Comparison of ENCODE assay signal across 9 cellular contexts in the genomic region with DNA sequence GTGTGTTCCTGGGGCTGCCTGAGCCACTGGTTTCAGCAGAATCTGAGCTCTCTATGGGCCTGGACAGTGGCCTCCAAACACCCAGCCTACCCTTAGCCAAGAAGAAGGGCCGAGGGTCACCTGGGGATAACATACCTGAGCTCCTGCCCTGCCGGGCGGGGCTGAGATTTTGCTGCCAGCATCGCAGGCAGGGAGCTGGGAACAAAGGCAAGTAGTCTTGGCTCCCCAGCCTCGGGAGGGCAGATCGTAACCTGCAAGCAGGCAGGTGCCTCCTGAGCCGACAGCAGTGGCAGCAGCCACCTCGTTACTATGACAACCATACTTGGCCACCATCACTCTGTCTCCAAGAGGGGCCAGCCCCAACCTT. TPM values are rescaled to one million over a fixed set of nuclear protein-coding genes. Genes with fewer than 3 reads are reported as not detected.
A peak's percentile ranks its signal among the peaks of the same experiment; 100 is the strongest.
DNase-seq lines count a peak whose midpoint lies in the region; ATAC-seq, FAIRE-seq and TF ChIP-seq lines count a peak whose summit lies in the region.
"Had no signal": no experiment of that assay in that cellular context is flagged by ENCODE, and none has a peak within 500 bp of the region (broad histone marks: within the 10 kb centered on the region; RNA-seq: fewer than 3 reads in every experiment).

No MANE protein-coding gene starts in this region.

- no peak for FAIRE-seq in kidney (lab: Jason Lieb, UNC)

- H3K4me1 ChIP-seq in RWPE2 (ENCODE audit: insufficient read depth, poor library complexity, severe bottlenecking) (peaks cover 55% of the 10 kb centered on the region), kidney (ENCODE audit: control insufficient read depth in 1 of 2, insufficient read depth in 1 of 2, low read depth in 1 of 2, low read length in 2 of 2) (peaks cover 59 to 70% of the 10 kb centered on the region in 2 donors), tibial artery (peaks cover 0 to 67% (median 48%) of the 10 kb centered on the region in 4 donors)

- H3K4me3 Mint-ChIP-seq in activated CD4-positive, alpha-beta T cell treated with anti-CD3 and anti-CD28 coated beads for 36 hours = no peak overlapping the region
- H3K4me3 Mint-ChIP-seq in activated CD4-positive, alpha-beta T cell treated with anti-CD3 and anti-CD28 coated beads, Interleukin-2, amount 10 ng/mL, durations not matched to agents 7 days and 5 days = no peak overlapping the region
- H3K4me3 Mint-ChIP-seq in T-cell = no peak overlapping the region

- H3K4me1 Mint-ChIP-seq in activated CD4-positive, alpha-beta T cell treated with anti-CD3 and anti-CD28 coated beads for 36 hours = peaks cover 28% of the 10 kb centered on the region
- H3K4me1 Mint-ChIP-seq in activated CD4-positive, alpha-beta T cell treated with anti-CD3 and anti-CD28 coated beads, Interleukin-2, amount 10 ng/mL, durations not matched to agents 7 days and 5 days = peaks cover 37% of the 10 kb centered on the region
- peaks cover 6 to 34% (median 20%) of the 10 kb centered on the region in 3 donors for H3K4me1 Mint-ChIP-seq in T-cell

- H3K27me3 Mint-ChIP-seq in activated CD4-positive, alpha-beta T cell treated with anti-CD3 and anti-CD28 coated beads for 36 hours = no peaks in the 10 kb centered on the region
- H3K27me3 Mint-ChIP-seq in activated CD4-positive, alpha-beta T cell treated with anti-CD3 and anti-CD28 coated beads, Interleukin-2, amount 10 ng/mL, durations not matched to agents 7 days and 5 days = no peaks in the 10 kb centered on the region
- H3K27me3 Mint-ChIP-seq in T-cell = no peaks in the 10 kb centered on the region
- H3K27me3 Mint-ChIP-seq: CD4-positive, alpha-beta memory T cell had no signal

- H3K27me3 ChIP-seq in RWPE2 (ENCODE audit: insufficient read depth, poor library complexity, severe bottlenecking) (no peaks in the 10 kb centered on the region), tibial artery (no peaks in the 10 kb centered on the region)

- H3K27ac Mint-ChIP-seq in activated CD4-positive, alpha-beta T cell treated with anti-CD3 and anti-CD28 coated beads for 36 hours = peak overlapping the region; percentile 98
- H3K27ac Mint-ChIP-seq in activated CD4-positive, alpha-beta T cell treated with anti-CD3 and anti-CD28 coated beads, Interleukin-2, amount 10 ng/mL, durations not matched to agents 7 days and 5 days = no peak overlapping the region
- H3K27ac Mint-ChIP-seq in T-cell = no peak overlapping the region

- CTCF ChIA-PET in activated CD4-positive, alpha-beta T cell treated with anti-CD3 and anti-CD28 coated beads for 36 hours (lab: Charles Lee) = interaction anchor here (0.9 kb wide), 1 partner anchor 17 kb away, joined by 3 read pairs; no protein-coding TSS in a partner anchor
- CTCF ChIA-PET in activated CD4-positive, alpha-beta T cell treated with anti-CD3 and anti-CD28 coated beads, Interleukin-2, amount 10 ng/mL, durations not matched to agents 7 days and 5 days (lab: Charles Lee) = interaction anchor here (0.6 to 2.4 kb wide), 7 partner anchors 16 to 560 kb away, joined by 3 to 6 read pairs (median 3); no protein-coding TSS in a partner anchor
- CTCF ChIA-PET in T-cell (lab: Charles Lee) = no interaction called here

- no peaks in the 10 kb centered on the region for H3K36me3 Mint-ChIP-seq in activated CD4-positive, alpha-beta T cell treated with anti-CD3 and anti-CD28 coated beads for 36 hours (ENCODE audit: low read depth)
- H3K36me3 Mint-ChIP-seq in activated CD4-positive, alpha-beta T cell treated with anti-CD3 and anti-CD28 coated beads, Interleukin-2, amount 10 ng/mL, durations not matched to agents 7 days and 5 days (ENCODE audit: low read depth) = no peaks in the 10 kb centered on the region
- no peaks in the 10 kb centered on the region for H3K36me3 Mint-ChIP-seq in T-cell
- H3K36me3 Mint-ChIP-seq: CD4-positive, alpha-beta memory T cell had no signal

- H3K36me3 ChIP-seq in RWPE2 (ENCODE audit: low read depth) (no peaks in the 10 kb centered on the region), kidney (ENCODE audit: control insufficient read depth in 1 of 2, insufficient read depth in 2 of 2, low read length in 2 of 2) (no peaks in the 10 kb centered on the region), tibial artery (no peaks in the 10 kb centered on the region)

- H3K9me3 Mint-ChIP-seq in activated CD4-positive, alpha-beta T cell treated with anti-CD3 and anti-CD28 coated beads for 36 hours (ENCODE audit: low read depth) = no peaks in the 10 kb centered on the region
- H3K9me3 Mint-ChIP-seq in activated CD4-positive, alpha-beta T cell treated with anti-CD3 and anti-CD28 coated beads, Interleukin-2, amount 10 ng/mL, durations not matched to agents 7 days and 5 days = no peaks in the 10 kb centered on the region
- H3K9me3 Mint-ChIP-seq in T-cell = no peaks in the 10 kb centered on the region
- H3K9me3 Mint-ChIP-seq: CD4-positive, alpha-beta memory T cell had no signal

- intact Hi-C loops in activated CD4-positive, alpha-beta T cell treated with anti-CD3 and anti-CD28 coated beads for 36 hours (cut with DNase I, micrococcal nuclease) = loop anchor here (1.0 to 2.0 kb wide), 7 partner anchors 25 to 463 kb away; a partner anchor contains a TSS
- intact Hi-C loops in kidney (cut with DNase I) = loop anchor here (10.0 kb wide), 1 partner anchor 99 kb away; no protein-coding TSS in a partner anchor
- intact Hi-C loops in tibial artery (cut with DNase I; ENCODE audit: low total_unique reads) = no loop called here

- H3K4me3 ChIP-seq in RWPE2 (ENCODE audit: severe bottlenecking) (no peak overlapping the region), kidney (ENCODE audit: low read length in 2 of 2) (no peak overlapping the region), tibial artery (no peak overlapping the region)

- no peak for TF ChIP-seq CTCF in RWPE2 (IDR thresholded peaks at IDR 0.05; ENCODE audit: poor library complexity, severe bottlenecking)
- TF ChIP-seq CTCF in kidney (IDR thresholded peaks at IDR 0.05; ENCODE audit: borderline replicate concordance, extremely low read depth, insufficient read depth) = no peak
- TF ChIP-seq CTCF in tibial artery (IDR thresholded peaks at IDR 0.05) = no peak

- H3K9ac ChIP-seq in kidney (ENCODE audit: low read length in 2 of 2) = peak overlapping the region in 1 of 2 donors; percentile 74

- no peak for ATAC-seq in activated CD4-positive, alpha-beta T cell treated with anti-CD3 and anti-CD28 coated beads for 36 hours
- ATAC-seq in RWPE2 (ENCODE audit: low read depth) (peak; percentile 4; the same call in 2 of the 3 replicates), HG03097 (IDR thresholded peaks at IDR 0.05; ENCODE audit: low FRiP score, unreplicated experiment) (no peak), T-cell (replicated peaks in 1 of 4) (no peak)

- H3K27ac ChIP-seq in RWPE2 (ENCODE audit: poor library complexity, severe bottlenecking) (peak overlapping the region; percentile 83), kidney (ENCODE audit: low read depth in 2 of 2, low read length in 2 of 2) (peak overlapping the region; percentile 84 to 97), tibial artery (peak overlapping the region; percentile 72 to 75)

- DNase-seq in activated CD4-positive, alpha-beta T cell treated with anti-CD3 and anti-CD28 coated beads for 36 hours = no peak
- DNase-seq in activated CD4-positive, alpha-beta T cell treated with anti-CD3 and anti-CD28 coated beads, Interleukin-2, amount 10 ng/mL, durations not matched to agents 7 days and 5 days = no peak
- DNase-seq in RWPE2 (ENCODE audit: low spot score) = no peak
- peak; percentile 78 for DNase-seq in kidney
- no peak for DNase-seq in tibial artery
- no peak for DNase-seq in inferior parietal cortex (ENCODE audit: extremely low spot score)
- no peak for DNase-seq in T-cell

- H3K9me3 ChIP-seq in RWPE2 (ENCODE audit: severe bottlenecking) (no peaks in the 10 kb centered on the region), kidney (ENCODE audit: control insufficient read depth in 1 of 2, low read length in 2 of 2) (no peaks in the 10 kb centered on the region), tibial artery (no peaks in the 10 kb centered on the region)

- POLR2A ChIA-PET in activated CD4-positive, alpha-beta T cell treated with anti-CD3 and anti-CD28 coated beads for 36 hours (lab: Charles Lee) = interaction anchor here (0.6 to 1.2 kb wide), 3 partner anchors 44 to 62 kb away, joined by 3 to 9 read pairs (median 4); no protein-coding TSS in a partner anchor
- POLR2A ChIA-PET in activated CD4-positive, alpha-beta T cell treated with anti-CD3 and anti-CD28 coated beads, Interleukin-2, amount 10 ng/mL, durations not matched to agents 7 days and 5 days (lab: Charles Lee) = no interaction called here
- POLR2A ChIA-PET in T-cell (lab: Charles Lee) = no interaction called here

RNA-seq across cellular contexts. Expression of a gene that starts 54.7 kb away (rescaled TPM):
- 100 to 1,000 TPM in 1 of 2 experiments, 10 to 100 TPM in 1; 62.1 to 148 TPM for total RNA-seq in activated CD4-positive, alpha-beta T cell treated with anti-CD3 and anti-CD28 coated beads for 36 hours
- total RNA-seq in activated CD4-positive, alpha-beta T cell treated with anti-CD3 and anti-CD28 coated beads, Interleukin-2, amount 10 ng/mL, durations not matched to agents 7 days and 5 days = 10 to 100 TPM; 52.5 to 71.5 TPM
- total RNA-seq in kidney (102 TPM), T-cell (100 to 1,000 TPM in 4 of 5 donors, 10 to 100 TPM in 1; 81.7 to 115 (median 106) TPM)
- 96.4 TPM for polyA plus RNA-seq in kidney (ENCODE audit: insufficient read depth, low read depth, low replicate concordance)

Comparison
In these comparisons a context has a peak if more than half of its experiments do, and no peak if none do; other contexts are left out.
1. CTCF ChIA-PET loops: an anchor here in activated CD4-positive, alpha-beta T cell treated with anti-CD3 and anti-CD28 coated beads for 36 hours (0.9 kb wide) and activated CD4-positive, alpha-beta T cell treated with anti-CD3 and anti-CD28 coated beads, Interleukin-2, amount 10 ng/mL, durations not matched to agents 7 days and 5 days (0.6 to 2.4 kb wide); none called in T-cell.